ENCODE assay signal across 13 cellular contexts in genomic region chr14:58829594-58829993, GRCh38.
A peak's percentile ranks its signal among the peaks of the same experiment; 100 is the strongest.
DNase-seq lines count a peak whose midpoint lies in the region; ATAC-seq and TF ChIP-seq lines count a peak whose summit lies in the region.
"Had no signal": no experiment of that assay in that cellular context is flagged by ENCODE, and none has a peak within 500 bp of the region (broad histone marks: within the 10 kb centered on the region; RNA-seq: fewer than 3 reads in every experiment).

No MANE protein-coding gene starts in this region.

- H3K9me3 Mint-ChIP-seq in brain (peaks cover 0 to 4% (median 2%) of the 10 kb centered on the region in 5 experiments), H9 (peaks cover 10 to 15% of the 10 kb centered on the region in 2 experiments; a peak in 3 of 5 replicates)
- peaks cover 7% of the 10 kb centered on the region for H3K9me3 Mint-ChIP-seq in activated naive CD8-positive, alpha-beta T cell treated with anti-CD3 and anti-CD28 coated beads, Interleukin-2, amount 50 U/mL, for 24 hours
- H3K9me3 Mint-ChIP-seq: activated T-helper 1 cell treated with anti-CD3 and anti-CD28 coated beads, Interleukin-12 subunit alpha, Interleukin-12 subunit beta, Interleukin-2, Interleukin-4 antibody, amounts not matched to agents 30 ng/mL and 10 ng/mL and 1 ng/mL, durations not matched to agents 14 hours and 24 hours and 36 hours; CD8-positive, alpha-beta T cell had no signal

- H3K27ac ChIP-seq in HCT116 (ENCODE audit: low read depth, low read length): no peak overlapping the region
- H3K27ac ChIP-seq in mucosa of rectum (ENCODE audit: low read depth in 2 of 2, low read length in 2 of 2): peak overlapping the region; percentile 5 to 46
- H3K27ac ChIP-seq in H9 (ENCODE audit: insufficient read length, low read depth, low read length): no peak overlapping the region
- H3K27ac ChIP-seq: right atrium auricular region had no signal

- H3T11ph ChIP-seq in H9 (ENCODE audit: low read length): no peak overlapping the region

- H3K9ac ChIP-seq in HCT116 (ENCODE audit: low read length) (no peak overlapping the region), mucosa of rectum (ENCODE audit: low read depth in 1 of 2, low read length in 2 of 2) (no peak overlapping the region), H9 (ENCODE audit: extremely low read depth, insufficient read length, low read length) (no peak overlapping the region)

- DNase-seq in HCT116 (ENCODE audit: low read depth, low spot score): no peak
- DNase-seq in NCI-H2029 (lab: John Stamatoyannopoulos, UW): peak; percentile 76
- no peak for DNase-seq in activated naive CD8-positive, alpha-beta T cell treated with anti-CD3 and anti-CD28 coated beads, Interleukin-2, amount 50 U/mL, for 24 hours
- DNase-seq in H9: no peak
- DNase-seq: CD8-positive, alpha-beta T cell; erythroblast; naive thymus-derived CD8-positive, alpha-beta T cell had no signal

- no peak overlapping the region for H3K4me3 Mint-ChIP-seq in brain
- H3K4me3 Mint-ChIP-seq in activated naive CD8-positive, alpha-beta T cell treated with anti-CD3 and anti-CD28 coated beads, Interleukin-2, amount 50 U/mL, for 24 hours: no peak overlapping the region
- H3K4me3 Mint-ChIP-seq in H9: no peak overlapping the region
- H3K4me3 Mint-ChIP-seq: activated T-helper 1 cell treated with anti-CD3 and anti-CD28 coated beads, Interleukin-12 subunit alpha, Interleukin-12 subunit beta, Interleukin-2, Interleukin-4 antibody, amounts not matched to agents 30 ng/mL and 10 ng/mL and 1 ng/mL, durations not matched to agents 14 hours and 24 hours and 36 hours; CD8-positive, alpha-beta T cell; IgD-negative memory B cell; naive thymus-derived CD8-positive, alpha-beta T cell had no signal

- no peaks in the 10 kb centered on the region for H3K27me3 Mint-ChIP-seq in brain
- no peaks in the 10 kb centered on the region for H3K27me3 Mint-ChIP-seq in activated naive CD8-positive, alpha-beta T cell treated with anti-CD3 and anti-CD28 coated beads, Interleukin-2, amount 50 U/mL, for 24 hours
- H3K27me3 Mint-ChIP-seq in H9 (ENCODE audit: low read depth): no peaks in the 10 kb centered on the region

- H3K4me1 Mint-ChIP-seq in brain (peaks cover 45% of the 10 kb centered on the region), H9 (0 out of 4 replicates have a peak, but pooled peaks cover 0 to 3% of the 10 kb centered on the region in 2 experiments)
- no peaks in the 10 kb centered on the region for H3K4me1 Mint-ChIP-seq in activated naive CD8-positive, alpha-beta T cell treated with anti-CD3 and anti-CD28 coated beads, Interleukin-2, amount 50 U/mL, for 24 hours
- H3K4me1 Mint-ChIP-seq: IgD-negative memory B cell; naive thymus-derived CD8-positive, alpha-beta T cell had no signal

- TF ChIP-seq POLR2A in HCT116 (IDR thresholded peaks at IDR 0.05; ENCODE audit: borderline replicate concordance, extremely low read depth, insufficient read depth, insufficient read length): no peak

- intact Hi-C loops in HCT116 (cut with micrococcal nuclease): no loop called here

- H2AFZ ChIP-seq in HCT116 (ENCODE audit: low read depth, low read length, poor library complexity, severe bottlenecking): peak overlapping the region; percentile 22
- no peak overlapping the region for H2AFZ ChIP-seq in H9 (ENCODE audit: low read length)

- H3K79me1 ChIP-seq in H9 (ENCODE audit: insufficient read depth, low read depth, low read length, poor library complexity, severe bottlenecking): no peaks in the 10 kb centered on the region

- H3K14ac ChIP-seq in H9 (ENCODE audit: insufficient read depth, low read length): no peak overlapping the region

- no peak overlapping the region for H2BK20ac ChIP-seq in H9 (ENCODE audit: low read depth, low read length, poor library complexity, severe bottlenecking)

- H3K23ac ChIP-seq in H9 (ENCODE audit: insufficient read length, low read depth, low read length): no peak overlapping the region

- RAD21 ChIA-PET in HCT116 (lab: Charles Lee; ENCODE audit: low non-redundant PET in 1 of 2, low total read pairs in 2 of 2, uncharacterized antibody in 2 of 2, unreplicated experiment in 2 of 2): no interaction called here

- TF ChIP-seq RAD21 in HCT116 (IDR thresholded peaks at IDR 0.05; ENCODE audit: low read depth): no peak

- no peak overlapping the region for H2BK12ac ChIP-seq in H9 (ENCODE audit: insufficient read length, low read depth, low read length)

- WGBS in H9 (ENCODE audit: extremely low coverage, insufficient read length, low lambda C conversion rate): no CpG with 5 or more reads among the region's 3 CpGs

- H4K5ac ChIP-seq in H9 (ENCODE audit: insufficient read length, low read depth, low read length): no peak overlapping the region

- H2BK5ac ChIP-seq in H9 (ENCODE audit: insufficient read length, low read length): no peak overlapping the region

- no peaks in the 10 kb centered on the region for H3K36me3 Mint-ChIP-seq in brain
- no peaks in the 10 kb centered on the region for H3K36me3 Mint-ChIP-seq in activated naive CD8-positive, alpha-beta T cell treated with anti-CD3 and anti-CD28 coated beads, Interleukin-2, amount 50 U/mL, for 24 hours (ENCODE audit: low read depth)
- peaks cover 2 to 9% (median 3%) of the 10 kb centered on the region in 3 experiments; a peak in 6 of 7 replicates for H3K36me3 Mint-ChIP-seq in H9 (ENCODE audit: insufficient read depth in 1 of 3, low read depth in 3 of 3)
- H3K36me3 Mint-ChIP-seq: CD8-positive, alpha-beta T cell; IgD-negative memory B cell; naive thymus-derived CD8-positive, alpha-beta T cell had no signal

- H3K4me2 ChIP-seq in HCT116 (ENCODE audit: low read length) (peak overlapping the region; percentile 42), H9 (ENCODE audit: insufficient read depth, insufficient read length, low read length) (no peak overlapping the region)

- H2BK15ac ChIP-seq in H9 (ENCODE audit: low read depth, low read length): no peak overlapping the region

- no TSS peak for BruUV-seq in HCT116 (replicated peaks; lab: Mats Ljungman, UMichigan)

- H2BK120ac ChIP-seq in H9 (ENCODE audit: low read depth, low read length, poor library complexity, severe bottlenecking): no peak overlapping the region

- H4K91ac ChIP-seq in H9 (ENCODE audit: insufficient read length, low read depth, low read length): no peak overlapping the region

- no peaks in the 10 kb centered on the region for H3K23me2 ChIP-seq in H9 (ENCODE audit: insufficient read length, low read depth, low read length, poor library complexity, severe bottlenecking)

- TF ChIP-seq CTCF in HCT116 (IDR thresholded peaks at IDR 0.05 in 2 of 3, conservative IDR thresholded peaks at IDR 0.05 in 1 of 3; ENCODE audit: borderline replicate concordance in 1 of 3, insufficient read depth in 1 of 3, low read depth in 2 of 3, low read length in 2 of 3) (no peak), brain (conservative IDR thresholded peaks at IDR 0.05) (no peak), H9 (conservative IDR thresholded peaks at IDR 0.05) (no peak)

- H3K4ac ChIP-seq in H9 (ENCODE audit: low read depth, low read length): no peak overlapping the region

- no peaks in the 10 kb centered on the region for H3K9me2 ChIP-seq in HCT116 (ENCODE audit: insufficient read depth)

- ATAC-seq in HCT116: no peak
- ATAC-seq in activated naive CD8-positive, alpha-beta T cell treated with anti-CD3 and anti-CD28 coated beads, Interleukin-2, amount 50 U/mL, for 24 hours: no peak
- no peak for ATAC-seq in GM19328 (IDR thresholded peaks at IDR 0.05; ENCODE audit: unreplicated experiment)
- ATAC-seq: CD8-positive, alpha-beta T cell; naive thymus-derived CD8-positive, alpha-beta T cell had no signal

- H3K27me3 ChIP-seq in HCT116 (ENCODE audit: insufficient read depth, low read length) (no peaks in the 10 kb centered on the region), mucosa of rectum (ENCODE audit: control insufficient read depth in 2 of 2, insufficient read depth in 2 of 2, low read length in 2 of 2) (no peaks in the 10 kb centered on the region), H9 (ENCODE audit: insufficient read depth, low read length) (no peaks in the 10 kb centered on the region)
- H3K27me3 ChIP-seq: right atrium auricular region had no signal

- H3K4me3 ChIP-seq in HCT116 (replicated peaks in 1 of 2; ENCODE audit: low read depth in 1 of 2, low read length in 2 of 2): no peak overlapping the region
- H3K4me3 ChIP-seq in mucosa of rectum (ENCODE audit: low read length in 2 of 2): peak overlapping the region in 1 of 2 donors; percentile 14
- H3K4me3 ChIP-seq: right atrium auricular region had no signal

- no peak overlapping the region for H3K56ac ChIP-seq in H9 (ENCODE audit: insufficient read length, low read depth, low read length)

- no peak overlapping the region for H2AK5ac ChIP-seq in H9 (ENCODE audit: insufficient read length, low read length)

- H3K79me2 ChIP-seq in HCT116 (ENCODE audit: insufficient read depth, low read length): no peaks in the 10 kb centered on the region
- H3K79me2 ChIP-seq in H9 (ENCODE audit: insufficient read depth, low read length): no peaks in the 10 kb centered on the region

- H3K27ac Mint-ChIP-seq in brain: peak overlapping the region in 3 of 5 experiments; percentile 4 to 87 (median 61)
- no peak overlapping the region for H3K27ac Mint-ChIP-seq in activated naive CD8-positive, alpha-beta T cell treated with anti-CD3 and anti-CD28 coated beads, Interleukin-2, amount 50 U/mL, for 24 hours
- no peak overlapping the region for H3K27ac Mint-ChIP-seq in H9
- H3K27ac Mint-ChIP-seq: activated T-helper 1 cell treated with anti-CD3 and anti-CD28 coated beads, Interleukin-12 subunit alpha, Interleukin-12 subunit beta, Interleukin-2, Interleukin-4 antibody, amounts not matched to agents 30 ng/mL and 10 ng/mL and 1 ng/mL, durations not matched to agents 14 hours and 24 hours and 36 hours; CD8-positive, alpha-beta T cell; naive thymus-derived CD8-positive, alpha-beta T cell had no signal

- CTCF ChIA-PET in HCT116 (lab: Charles Lee): no interaction called here

- H3K9me3 ChIP-seq in HCT116 (ENCODE audit: control insufficient read depth in 1 of 2, insufficient read depth in 1 of 2, low read depth in 1 of 2, low read length in 2 of 2) (peaks cover 0 to 8% of the 10 kb centered on the region in 2 experiments; a peak in 1 of 4 replicates), mucosa of rectum (ENCODE audit: control insufficient read depth in 2 of 2, low read length in 2 of 2) (no peaks in the 10 kb centered on the region), H9 (ENCODE audit: control insufficient read depth, low read depth, low read length) (no peaks in the 10 kb centered on the region)

- H3K18ac ChIP-seq in H9 (ENCODE audit: insufficient read length, low read depth, low read length): no peak overlapping the region

- peaks cover 4 to 12% of the 10 kb centered on the region in 2 experiments for H3K4me1 ChIP-seq in HCT116 (ENCODE audit: control insufficient read depth in 1 of 2, insufficient read depth in 2 of 2, low read length in 2 of 2)
- peaks cover 0 to 4% of the 10 kb centered on the region in 2 donors for H3K4me1 ChIP-seq in mucosa of rectum (ENCODE audit: control insufficient read depth in 2 of 2, insufficient read depth in 2 of 2, low read length in 2 of 2)
- H3K4me1 ChIP-seq in H9 (ENCODE audit: insufficient read depth, low read length): no peaks in the 10 kb centered on the region
- H3K4me1 ChIP-seq: right atrium auricular region had no signal

- no peaks in the 10 kb centered on the region for H4K20me1 ChIP-seq in HCT116 (ENCODE audit: insufficient read depth)
- no peaks in the 10 kb centered on the region for H4K20me1 ChIP-seq in H9 (ENCODE audit: control insufficient read depth, insufficient read depth, insufficient read length)

- no peak overlapping the region for H4K8ac ChIP-seq in H9 (replicated peaks; ENCODE audit: insufficient read length, low read depth, low read length)

- H3K36me3 ChIP-seq in HCT116 (ENCODE audit: control insufficient read depth in 1 of 2, insufficient read depth in 2 of 2, low read length in 2 of 2) (no peaks in the 10 kb centered on the region), mucosa of rectum (ENCODE audit: control insufficient read depth in 2 of 2, insufficient read depth in 2 of 2, low read length in 2 of 2) (no peaks in the 10 kb centered on the region)
- H3K36me3 ChIP-seq: right atrium auricular region had no signal

- POLR2A ChIA-PET in HCT116 (lab: Charles Lee): no interaction called here

Comparison
In these comparisons a context has a peak if more than half of its experiments do, and no peak if none do; other contexts are left out.
1. H3K27ac ChIP-seq: peak in mucosa of rectum (2 of 2); none in HCT116 (single experiment) and H9 (single experiment).
2. H3K27ac Mint-ChIP-seq: peak in brain (3 of 5); none in activated naive CD8-positive, alpha-beta T cell treated with anti-CD3 and anti-CD28 coated beads, Interleukin-2, amount 50 U/mL, for 24 hours (single experiment) and H9 (0 of 3).